In genomic region chr12:131397493-131398181, GRCh38 we compare ENCODE assay signal across 25 cellular contexts.
"Had no signal": no experiment of that assay in that cellular context is flagged by ENCODE, and none has a peak within 500 bp of the region (broad histone marks: within the 10 kb centered on the region; RNA-seq: fewer than 3 reads in every experiment).

No MANE protein-coding gene starts in this region.

- H3K4me1 ChIP-seq: left lung, parathyroid adenoma had no signal

- H3K9me3 ChIP-seq: neutrophil, thyroid gland, vagina had no signal

- H2AFZ ChIP-seq: parathyroid adenoma had no signal

- H3K36me3 ChIP-seq: esophagus squamous epithelium, left lung, neutrophil, right atrium auricular region, stomach, thyroid gland, vagina had no signal

- H3K27ac ChIP-seq: coronary artery, esophagus squamous epithelium, left lung, neutrophil, parathyroid adenoma, right atrium auricular region, stomach, thyroid gland, vagina had no signal

- H3K4me2 ChIP-seq: smooth muscle cell had no signal

- ATAC-seq: left cardiac atrium; left lung; mucosa of descending colon; natural killer cell treated with Interleukin-12 subunit alpha and Interleukin-12 subunit beta and Interleukin-15 and Interleukin-18, amount 100 ng/mL, for 72 hours; sciatic nerve; stimulated activated effector memory CD8-positive, alpha-beta T cell treated with anti-CD3 and anti-CD28 coated beads, Interleukin-12 subunit alpha, Interleukin-12 subunit beta, amount 100 ng/mL, for 72 hours had no signal

- H3K4me3 ChIP-seq: coronary artery, esophagus squamous epithelium, left lung, mucosa of descending colon, right atrium auricular region, smooth muscle cell, stomach, thyroid gland, vagina had no signal

- H3K27me3 ChIP-seq: left lung, neutrophil, right atrium auricular region, stomach, thyroid gland, vagina had no signal

- DNase-seq: dermis blood vessel endothelial cell; effector memory CD4-positive, alpha-beta T cell; erythroblast; esophagus squamous epithelium; foreskin melanocyte; left cardiac atrium; left lung; mesenchymal stem cell; mucosa of descending colon; naive B cell; stimulated activated CD4-positive, alpha-beta T cell treated with anti-CD3 and anti-CD28 coated beads, Interleukin-2, amount 100 ng/mL, for 24 hours; stimulated activated CD4-positive, alpha-beta T cell treated with anti-CD3 and anti-CD28 coated beads, Interleukin-4, amount 100 ng/mL, for 24 hours; stimulated activated naive CD4-positive, alpha-beta T cell treated with Interleukin-2 at 50 U/mL for 16 hours; stomach; thyroid gland; trophoblast cell had no signal

- H3K79me2 ChIP-seq: parathyroid adenoma had no signal
